26 cellular contexts compared by ENCODE assay signal in the genomic region with DNA sequence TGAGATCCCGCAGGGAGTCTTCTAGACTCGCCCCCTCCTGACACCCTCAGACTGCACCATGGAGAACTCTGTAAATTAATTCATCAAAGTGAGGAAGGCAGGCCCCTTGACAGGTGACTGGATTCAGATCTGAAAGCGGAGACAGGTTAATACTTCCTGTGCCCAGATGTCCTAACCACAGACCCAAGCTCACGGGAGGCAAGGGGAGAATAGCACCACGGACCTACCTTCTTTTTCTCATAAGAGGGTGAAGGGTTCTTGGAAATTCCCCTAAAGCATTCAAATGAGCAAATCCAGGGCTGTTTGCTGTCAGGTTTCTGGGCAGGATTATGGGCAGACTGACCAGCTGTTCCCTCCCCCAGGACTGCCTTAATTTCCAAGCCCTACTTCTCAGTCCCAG.
DNase-seq lines count a peak whose midpoint lies in the region; ATAC-seq and TF ChIP-seq lines count a peak whose summit lies in the region.
"Had no signal": no experiment of that assay in that cellular context is flagged by ENCODE, and none has a peak within 500 bp of the region (broad histone marks: within the 10 kb centered on the region; RNA-seq: fewer than 3 reads in every experiment).

No MANE protein-coding gene starts in this region.

- H3K36me3 ChIP-seq in vagina, result no peaks in the 10 kb centered on the region
- H3K36me3 ChIP-seq: gastroesophageal sphincter, Peyer's patch, tibial artery had no signal

- peaks cover 5% of the 10 kb centered on the region for H3K36me3 Mint-ChIP-seq in activated naive CD4-positive, alpha-beta T cell treated with anti-CD3 and anti-CD28 coated beads, Interleukin-2, amount 10 ng/mL, durations not matched to agents 7 days and 5 days
- H3K36me3 Mint-ChIP-seq: natural killer cell had no signal

- no peak overlapping the region for H3K27ac Mint-ChIP-seq in stimulated activated naive CD8-positive, alpha-beta T cell treated with anti-CD3 and anti-CD28 coated beads, Interleukin-15, amount 100 ng/mL, for 72 hours
- H3K27ac Mint-ChIP-seq in activated naive CD4-positive, alpha-beta T cell treated with anti-CD3 and anti-CD28 coated beads, Interleukin-2, amount 10 ng/mL, durations not matched to agents 7 days and 5 days, result no peak overlapping the region
- H3K27ac Mint-ChIP-seq: activated CD8-positive, alpha-beta T cell treated with anti-CD3 and anti-CD28 coated beads for 36 hours; natural killer cell had no signal

- no peak for DNase-seq in stimulated activated naive CD8-positive, alpha-beta T cell treated with anti-CD3 and anti-CD28 coated beads, Interleukin-15, amount 100 ng/mL, for 72 hours
- no peak for DNase-seq in stimulated activated naive CD8-positive, alpha-beta T cell treated with anti-CD3 and anti-CD28 coated beads, Interleukin-15, Interleukin-2, amounts not matched to agents 100 U/mL and 50 U/mL, for 24 hours
- DNase-seq in RPMI8226 (peak; percentile 24), myocyte (ENCODE audit: low read depth) (peak; percentile 14), vagina (ENCODE audit: extremely low spot score in 2 of 2) (peak; percentile 28 to 60), SIG-M5 treated with dmso at 0.1 percent for 504 hours (lab: John Stamatoyannopoulos, UW; ENCODE audit: unreplicated experiment) (no peak)
- no peak for DNase-seq in activated naive CD4-positive, alpha-beta T cell treated with anti-CD3 and anti-CD28 coated beads, Interleukin-2, amount 10 ng/mL, durations not matched to agents 7 days and 5 days
- DNase-seq: activated CD8-positive, alpha-beta T cell treated with anti-CD3 and anti-CD28 coated beads for 36 hours; activated T-cell treated with anti-CD3 and anti-CD28 coated beads, Interleukin-2, amount 50 U/mL, for 4 hours; effector CD8-positive, alpha-beta T cell; H7; Kasumi-1; kidney glomerular epithelial cell; natural killer cell; NCI-H1417; NCI-H774; Peyer's patch; stimulated activated CD4-positive, alpha-beta T cell treated with anti-CD3 and anti-CD28 coated beads, Interleukin-1b, Interleukin-23, amount 100 ng/mL, for 48 hours; stimulated activated naive CD4-positive, alpha-beta T cell treated with Interleukin-2 at 50 U/mL for 16 hours; T-helper 9 cell; tibial artery had no signal

- intact Hi-C loops in vagina (cut with DNase I), result no loop called here

- no peak overlapping the region for H3K4me3 ChIP-seq in vagina
- H3K4me3 ChIP-seq: gastroesophageal sphincter, Peyer's patch, tibial artery had no signal

- CTCF ChIA-PET in activated naive CD4-positive, alpha-beta T cell treated with anti-CD3 and anti-CD28 coated beads, Interleukin-2, amount 10 ng/mL, durations not matched to agents 7 days and 5 days (lab: Charles Lee), result no interaction called here

- H3K4me3 Mint-ChIP-seq in stimulated activated naive CD8-positive, alpha-beta T cell treated with anti-CD3 and anti-CD28 coated beads, Interleukin-15, amount 100 ng/mL, for 72 hours, result no peak overlapping the region
- no peak overlapping the region for H3K4me3 Mint-ChIP-seq in activated naive CD4-positive, alpha-beta T cell treated with anti-CD3 and anti-CD28 coated beads, Interleukin-2, amount 10 ng/mL, durations not matched to agents 7 days and 5 days
- H3K4me3 Mint-ChIP-seq: activated CD8-positive, alpha-beta T cell treated with anti-CD3 and anti-CD28 coated beads for 36 hours; activated T-cell treated with anti-CD3 and anti-CD28 coated beads, Interleukin-2, amount 50 U/mL, for 4 hours; CD4-positive, CD25-positive, alpha-beta regulatory T cell; natural killer cell had no signal

- no peak overlapping the region for H3K27ac ChIP-seq in vagina

- H3K9me3 ChIP-seq in vagina, result no peaks in the 10 kb centered on the region
- H3K9me3 ChIP-seq: tibial artery had no signal

- H3K9me3 Mint-ChIP-seq in stimulated activated naive CD8-positive, alpha-beta T cell treated with anti-CD3 and anti-CD28 coated beads, Interleukin-15, amount 100 ng/mL, for 72 hours, result peaks cover 13 to 16% of the 10 kb centered on the region in 2 donors
- H3K9me3 Mint-ChIP-seq in activated naive CD4-positive, alpha-beta T cell treated with anti-CD3 and anti-CD28 coated beads, Interleukin-2, amount 10 ng/mL, durations not matched to agents 7 days and 5 days, result peaks cover 5% of the 10 kb centered on the region

- no peaks in the 10 kb centered on the region for H3K27me3 Mint-ChIP-seq in stimulated activated naive CD8-positive, alpha-beta T cell treated with anti-CD3 and anti-CD28 coated beads, Interleukin-15, amount 100 ng/mL, for 72 hours
- peaks cover 9% of the 10 kb centered on the region for H3K27me3 Mint-ChIP-seq in activated naive CD4-positive, alpha-beta T cell treated with anti-CD3 and anti-CD28 coated beads, Interleukin-2, amount 10 ng/mL, durations not matched to agents 7 days and 5 days
- H3K27me3 Mint-ChIP-seq: activated CD8-positive, alpha-beta T cell treated with anti-CD3 and anti-CD28 coated beads for 36 hours; CD4-positive, CD25-positive, alpha-beta regulatory T cell had no signal

- ATAC-seq in stimulated activated naive CD8-positive, alpha-beta T cell treated with anti-CD3 and anti-CD28 coated beads, Interleukin-15, amount 100 ng/mL, for 72 hours, result peak; percentile 55
- no peak for ATAC-seq in stimulated activated naive CD8-positive, alpha-beta T cell treated with anti-CD3 and anti-CD28 coated beads, Interleukin-15, Interleukin-2, amounts not matched to agents 100 U/mL and 50 U/mL, for 24 hours
- ATAC-seq in GM21360 (IDR thresholded peaks at IDR 0.05; ENCODE audit: unreplicated experiment), result no peak
- ATAC-seq: activated CD8-positive, alpha-beta T cell treated with anti-CD3 and anti-CD28 coated beads for 36 hours; activated naive CD4-positive, alpha-beta T cell treated with anti-CD3 and anti-CD28 coated beads, Interleukin-2, amount 50 U/mL, for 72 hours; activated T-cell treated with anti-CD3 and anti-CD28 coated beads, Interleukin-2, amount 50 U/mL, for 4 hours; esophagus mucosa; gastroesophageal sphincter; natural killer cell had no signal

- TF ChIP-seq CTCF in vagina (IDR thresholded peaks at IDR 0.05), result no peak

- peaks cover 12% of the 10 kb centered on the region for H3K4me1 Mint-ChIP-seq in stimulated activated naive CD8-positive, alpha-beta T cell treated with anti-CD3 and anti-CD28 coated beads, Interleukin-15, amount 100 ng/mL, for 72 hours
- peaks cover 4% of the 10 kb centered on the region for H3K4me1 Mint-ChIP-seq in activated naive CD4-positive, alpha-beta T cell treated with anti-CD3 and anti-CD28 coated beads, Interleukin-2, amount 10 ng/mL, durations not matched to agents 7 days and 5 days

- no peaks in the 10 kb centered on the region for H3K27me3 ChIP-seq in vagina
- H3K27me3 ChIP-seq: gastroesophageal sphincter, Peyer's patch, tibial artery had no signal

- TF ChIP-seq POLR2A in vagina (IDR thresholded peaks at IDR 0.05), result no peak

- H3K4me1 ChIP-seq in vagina, result peaks cover 21% of the 10 kb centered on the region
- H3K4me1 ChIP-seq: Peyer's patch had no signal

Comparison
In these comparisons a context has a peak if more than half of its experiments do, and no peak if none do; other contexts are left out.
1. DNase-seq: peak in RPMI8226 (single experiment), myocyte (single experiment) and vagina (2 of 2); none in stimulated activated naive CD8-positive, alpha-beta T cell treated with anti-CD3 and anti-CD28 coated beads, Interleukin-15, amount 100 ng/mL, for 72 hours (0 of 2), stimulated activated naive CD8-positive, alpha-beta T cell treated with anti-CD3 and anti-CD28 coated beads, Interleukin-15, Interleukin-2, amounts not matched to agents 100 U/mL and 50 U/mL, for 24 hours (single experiment), activated naive CD4-positive, alpha-beta T cell treated with anti-CD3 and anti-CD28 coated beads, Interleukin-2, amount 10 ng/mL, durations not matched to agents 7 days and 5 days (single experiment) and SIG-M5 treated with dmso at 0.1 percent for 504 hours (single experiment).